In the genomic region with DNA sequence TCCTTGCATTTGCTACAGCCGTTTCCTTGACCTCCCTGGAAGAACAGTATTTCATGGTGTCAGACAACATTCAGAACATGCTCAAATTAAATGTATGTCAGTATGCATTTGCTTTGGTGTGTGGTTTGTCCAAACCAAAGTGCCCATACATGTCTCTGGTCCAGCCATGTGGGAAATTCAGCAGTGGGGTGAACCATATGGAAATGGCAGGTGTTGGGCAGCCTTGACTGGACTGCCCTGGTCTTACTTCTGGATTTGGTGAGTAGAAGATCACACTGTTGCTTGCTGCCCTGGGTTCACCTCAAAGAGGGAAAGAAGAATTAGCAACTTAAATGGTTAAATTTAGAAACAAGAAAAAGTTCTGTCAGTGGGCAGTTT, we compare ENCODE assay signal across 1 cellular context.
TF ChIP-seq lines count a peak whose summit lies in the region.

No MANE protein-coding gene starts in this region.

TF ChIP-seq in GM12878, 131 proteins besides CTCF, POLR2A, EP300 and RAD21 (continued from another document):
- TF ChIP-seq ZBTB11 (CRISPR knock-in tag; IDR thresholded peaks at IDR 0.05) (no peak), RCOR1 (conservative IDR thresholded peaks at IDR 0.05; ENCODE audit: low read depth, low read length) (0 out of 2 replicates have a peak, but pooled peaks have one; percentile 17), SMAD1 (IDR thresholded peaks at IDR 0.05; ENCODE audit: low read depth, partially characterized antibody) (no peak), ATF2 (IDR thresholded peaks at IDR 0.05; ENCODE audit: low read length) (no peak), KLF5 (IDR thresholded peaks at IDR 0.05; ENCODE audit: partially characterized antibody) (no peak), DPF2 (IDR thresholded peaks at IDR 0.05) (0 out of 2 replicates have a peak, but pooled peaks have one; percentile 27), IKZF1 (conservative IDR thresholded peaks at IDR 0.05) (peak; percentile 38; the same call in 1 of the 2 replicates), SMARCA5 (IDR thresholded peaks at IDR 0.05) (peak; percentile 13; the same call in 1 of the 2 replicates), RAD51 (IDR thresholded peaks at IDR 0.05) (no peak), MYC (IDR thresholded peaks at IDR 0.05; ENCODE audit: insufficient read depth, insufficient read length, insufficient replicate concordance, low read length, severe bottlenecking) (no peak), PAX8 (IDR thresholded peaks at IDR 0.05) (no peak)
